Comparison of ENCODE assay signal across 8 cellular contexts in genomic region chr13:44142540-44142867, GRCh38.
DNase-seq lines count a peak whose midpoint lies in the region; ATAC-seq and TF ChIP-seq lines count a peak whose summit lies in the region.

No MANE protein-coding gene starts in this region.

- H3K36me3 ChIP-seq in Loucy (ENCODE audit: insufficient read depth, low read length) (no peaks in the 10 kb centered on the region), mucosa of stomach (ENCODE audit: control insufficient read depth, insufficient read depth, low read length) (no peaks in the 10 kb centered on the region)

- no peaks in the 10 kb centered on the region for H3F3A ChIP-seq in Loucy (ENCODE audit: low read depth)

- peak overlapping the region; percentile 96 for H2AFZ ChIP-seq in Loucy (ENCODE audit: low read length)

- TF ChIP-seq CTCF in AG10803 (conservative IDR thresholded peaks at IDR 0.05; ENCODE audit: low read length): no peak
- TF ChIP-seq CTCF in Loucy (conservative IDR thresholded peaks at IDR 0.05; ENCODE audit: low read length): no peak

- H3K4me1 ChIP-seq in Loucy (ENCODE audit: insufficient read depth, low read length, poor library complexity, severe bottlenecking) (peaks cover 42% of the 10 kb centered on the region), mucosa of stomach (ENCODE audit: control insufficient read depth, insufficient read depth, low read length) (peaks cover 29% of the 10 kb centered on the region)

- H3K9me3 ChIP-seq in Loucy (ENCODE audit: insufficient read depth, low read depth, low read length): no peaks in the 10 kb centered on the region
- no peaks in the 10 kb centered on the region for H3K9me3 ChIP-seq in mucosa of stomach (ENCODE audit: control insufficient read depth, low read length)

- H3K9ac ChIP-seq in Loucy (ENCODE audit: low read depth, low read length, poor library complexity, severe bottlenecking) (peak overlapping the region; percentile 76), mucosa of stomach (ENCODE audit: low read length) (peak overlapping the region; percentile 93)

- H3K27me3 ChIP-seq in Loucy (ENCODE audit: insufficient read depth, low read length, poor library complexity, severe bottlenecking) (no peaks in the 10 kb centered on the region), mucosa of stomach (ENCODE audit: control insufficient read depth, insufficient read depth, low read length) (no peaks in the 10 kb centered on the region)

- H3K4me2 ChIP-seq in Loucy (ENCODE audit: low read depth, low read length, poor library complexity, severe bottlenecking): peak overlapping the region; percentile 75

- H3K79me2 ChIP-seq in Loucy (ENCODE audit: insufficient read depth, low read length): peaks cover 9% of the 10 kb centered on the region

- no peak for DNase-seq in AG10803 (ENCODE audit: low read depth)
- DNase-seq in NCI-H1417 treated with DMSO at 0.1 percent for 48 hours (lab: John Stamatoyannopoulos, UW): no peak
- DNase-seq in ecto neural progenitor cell (ENCODE audit: low spot score): no peak
- DNase-seq in globus pallidus (ENCODE audit: low spot score): no peak

- H4K20me1 ChIP-seq in Loucy (ENCODE audit: insufficient read depth, low read length, poor library complexity, severe bottlenecking): no peaks in the 10 kb centered on the region

- H3K27ac ChIP-seq in cingulate gyrus (ENCODE audit: low read depth, low read length): peak overlapping the region; percentile 93

- H3K9me2 ChIP-seq in Loucy (replicated peaks; ENCODE audit: low read depth, low read length): no peaks in the 10 kb centered on the region

- H3K4me3 ChIP-seq in AG10803 (ENCODE audit: low read length) (peak overlapping the region; percentile 62), Loucy (ENCODE audit: low read length, poor library complexity, severe bottlenecking) (peak overlapping the region; percentile 77), mucosa of stomach (ENCODE audit: low read length) (peak overlapping the region; percentile 52)

- no peak for ATAC-seq in GM19452 (IDR thresholded peaks at IDR 0.05; ENCODE audit: unreplicated experiment)
